ENCODE assay signal across 9 cellular contexts in the genomic region with DNA sequence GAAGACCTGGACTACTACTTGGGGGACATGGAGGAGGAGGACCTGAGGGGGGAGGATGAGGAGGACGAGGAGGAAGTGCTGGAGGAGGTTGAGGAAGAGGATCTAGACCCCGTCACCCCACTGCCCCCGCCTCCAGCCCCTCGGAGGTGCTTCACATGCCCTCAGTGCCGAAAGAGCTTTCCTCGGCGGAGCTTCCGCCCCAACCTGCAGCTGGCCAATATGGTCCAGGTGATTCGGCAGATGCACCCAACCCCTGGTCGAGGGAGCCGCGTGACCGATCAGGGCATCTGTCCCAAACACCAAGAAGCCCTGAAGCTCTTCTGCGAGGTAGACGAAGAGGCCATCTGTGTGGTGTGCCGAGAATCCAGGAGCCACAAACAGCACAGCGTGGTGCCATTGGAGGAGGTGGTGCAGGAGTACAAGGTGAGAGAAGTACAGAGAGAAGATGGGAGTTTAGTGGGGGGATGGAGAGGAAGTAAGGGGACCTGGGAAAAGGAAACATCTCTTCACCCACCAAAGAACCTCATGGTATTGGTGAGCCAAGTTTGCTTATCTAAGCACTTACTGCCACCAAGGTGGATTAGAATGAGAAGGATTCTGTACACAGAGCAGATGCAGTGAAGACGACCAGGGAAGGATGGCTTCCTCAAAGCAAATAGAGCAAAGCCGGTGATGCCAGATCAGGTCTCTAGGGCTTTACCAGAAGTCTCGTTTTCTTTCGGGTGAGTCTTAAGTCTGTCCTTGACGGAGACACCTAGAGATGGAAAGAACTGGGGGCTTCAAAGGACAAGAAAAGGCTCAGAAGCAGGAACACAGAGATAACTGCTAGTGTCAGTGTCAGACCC. TPM values are rescaled to one million over a fixed set of nuclear protein-coding genes. Genes with fewer than 3 reads are reported as not detected.
DNase-seq lines count a peak whose midpoint lies in the region; ATAC-seq, FAIRE-seq and TF ChIP-seq lines count a peak whose summit lies in the region.
"Had no signal": no experiment of that assay in that cellular context is flagged by ENCODE, and none has a peak within 500 bp of the region (broad histone marks: within the 10 kb centered on the region; RNA-seq: fewer than 3 reads in every experiment).

No MANE protein-coding gene starts in this region.

- no peak for TF ChIP-seq POLR2A in testis (IDR thresholded peaks at IDR 0.05)

- H4K20me1 ChIP-seq in keratinocyte (ENCODE audit: control insufficient read depth, extremely low read depth, insufficient read depth, low read length), result no peaks in the 10 kb centered on the region

- WGBS in testis, 2 donors, result 53 to 55% methylated on average over 21 to 22 of the region's 22 CpGs

- H3K4me2 ChIP-seq in keratinocyte (ENCODE audit: control insufficient read depth, extremely low read depth, insufficient read depth, low read depth, low read length), result peak overlapping the region; percentile 94

- no peak for FAIRE-seq in keratinocyte (lab: Jason Lieb, UNC)
- no peak for FAIRE-seq in GM19239 (lab: Jason Lieb, UNC)

- H3K9ac ChIP-seq in keratinocyte (ENCODE audit: control insufficient read depth, extremely low read depth, insufficient read depth, low read length), result peak overlapping the region; percentile 87

- dilution Hi-C loops in keratinocyte (cut with MboI; ENCODE audit: extremely low pct_ligation_motif_present, low sequenced_read_pairs), result no loop called here

- peaks cover 13 to 14% of the 10 kb centered on the region in 2 experiments for H3K36me3 ChIP-seq in keratinocyte (ENCODE audit: control insufficient read depth in 2 of 2, extremely low read depth in 1 of 2, insufficient read depth in 2 of 2, low read length in 2 of 2)
- H3K36me3 ChIP-seq in testis (ENCODE audit: low read depth, missing control alignments), result no peaks in the 10 kb centered on the region

- peak overlapping the region; percentile 85 to 88 (median 87) for H3K4me3 ChIP-seq in keratinocyte (ENCODE audit: control insufficient read depth in 2 of 3, extremely low read depth in 1 of 3, insufficient read depth in 2 of 3, low read depth in 1 of 3, low read length in 3 of 3)
- H3K4me3 ChIP-seq in testis, result peak overlapping the region; percentile 89 to 96

- peaks cover 24% of the 10 kb centered on the region for H3K79me2 ChIP-seq in keratinocyte (ENCODE audit: control insufficient read depth, insufficient read depth, low read length)

- no peaks in the 10 kb centered on the region for H3K9me3 Mint-ChIP-seq in activated naive CD4-positive, alpha-beta T cell treated with anti-CD3 and anti-CD28 coated beads, Interleukin-2, amount 50 U/mL, for 72 hours

- H3K9me1 ChIP-seq in keratinocyte (ENCODE audit: control insufficient read depth, extremely low read depth, insufficient read depth, low read length), result peaks cover 4% of the 10 kb centered on the region

- TF ChIP-seq CTCF in keratinocyte (optimal IDR thresholded peaks at IDR 0.05 in 1 of 3, IDR thresholded peaks at IDR 0.05 in 1 of 3, conservative IDR thresholded peaks at IDR 0.05 in 1 of 3; ENCODE audit: extremely low read depth in 1 of 3, insufficient read depth in 2 of 3, low read length in 3 of 3) (no peak), testis (IDR thresholded peaks at IDR 0.05) (no peak)

- H3K36me3 Mint-ChIP-seq in activated naive CD4-positive, alpha-beta T cell treated with anti-CD3 and anti-CD28 coated beads, Interleukin-2, amount 50 U/mL, for 72 hours, result peaks cover 15 to 21% of the 10 kb centered on the region in 2 donors

- H3K9me3 ChIP-seq in keratinocyte (ENCODE audit: control insufficient read depth, low read depth, low read length) (no peaks in the 10 kb centered on the region), testis (no peaks in the 10 kb centered on the region)

- intact Hi-C loops in testis (cut with DNase I; ENCODE audit: low total_unique reads), result no loop called here

- no peak for ATAC-seq in activated naive CD4-positive, alpha-beta T cell treated with anti-CD3 and anti-CD28 coated beads, Interleukin-2, amount 50 U/mL, for 72 hours

- H3K4me1 ChIP-seq in keratinocyte (ENCODE audit: control insufficient read depth, extremely low read depth, insufficient read depth, low read length) (peaks cover 17% of the 10 kb centered on the region), testis (no peaks in the 10 kb centered on the region)

- H3K27me3 ChIP-seq in keratinocyte (ENCODE audit: control insufficient read depth, extremely low read depth, insufficient read depth, low read length), result no peaks in the 10 kb centered on the region
- H3K27me3 ChIP-seq in testis, result no peaks in the 10 kb centered on the region

- H2AFZ ChIP-seq in keratinocyte (ENCODE audit: control insufficient read depth, low read length), result no peak overlapping the region

- no peak overlapping the region for H3K27ac ChIP-seq in keratinocyte (ENCODE audit: control insufficient read depth, insufficient read depth, low read length)
- peak overlapping the region in 1 of 2 donors; percentile 90 for H3K27ac ChIP-seq in testis

- peak; percentile 66 for DNase-seq in activated CD8-positive, alpha-beta memory T cell treated with anti-CD3 and anti-CD28 coated beads, Interleukin-2, amount 50 U/mL, for 48 hours
- no peak for DNase-seq in activated CD8-positive, alpha-beta memory T cell treated with anti-CD3 and anti-CD28 coated beads, Interleukin-2, amount 50 U/mL, for 4 hours
- DNase-seq in activated naive CD4-positive, alpha-beta T cell treated with anti-CD3 and anti-CD28 coated beads, Interleukin-2, amount 50 U/mL, for 72 hours (ENCODE audit: low spot score in 2 of 2), result no peak
- no peak for DNase-seq in keratinocyte (ENCODE audit: low read depth, low spot score)
- no peak for DNase-seq in testis
- DNase-seq in NCI-H2171 treated with DMSO at 0.1 percent for 48 hours (lab: John Stamatoyannopoulos, UW), result no peak
- DNase-seq in RKO (ENCODE audit: low spot score), result no peak
- no peak for DNase-seq in GM19239 (ENCODE audit: insufficient read length, low spot score)
- DNase-seq: OCI-M1 had no signal

- peak overlapping the region; percentile 96 to 99 for H3K27ac Mint-ChIP-seq in activated naive CD4-positive, alpha-beta T cell treated with anti-CD3 and anti-CD28 coated beads, Interleukin-2, amount 50 U/mL, for 72 hours

RNA-seq across cellular contexts. Expression of gene TRIM41, which starts 1.5 kb away (rescaled TPM):
- total RNA-seq in activated naive CD4-positive, alpha-beta T cell treated with anti-CD3 and anti-CD28 coated beads, Interleukin-2, amount 50 U/mL, for 72 hours, result 10 to 100 TPM; 33.1 to 36.4 TPM
- 11.8 to 14.1 TPM (median 13.4 TPM) in 3 replicates for polyA plus RNA-seq in keratinocyte
- polyA plus RNA-seq in keratinocyte (2011; ENCODE audit: low read depth), result 6.8 TPM
- polyA plus RNA-seq in keratinocyte (2011; cell fraction: cytosol; rRNA removed), result 9.2 and 12.8 TPM in 2 replicates
- polyA plus RNA-seq in keratinocyte (2011; cell fraction: nucleus; rRNA removed), result 40.3 and 44.3 TPM in 2 replicates
- 12.2 and 19.8 TPM in 2 replicates for polyA plus RNA-seq in keratinocyte (2012; ENCODE audit: low replicate concordance)
- polyA minus RNA-seq in keratinocyte, result 5.2 to 10.3 TPM (median 5.3 TPM) in 3 replicates
- 12.5 TPM for polyA minus RNA-seq in keratinocyte (2011; cell fraction: cytosol; rRNA and poly(A)+ RNA removed)
- 11.0 and 11.1 TPM in 2 replicates for polyA minus RNA-seq in keratinocyte (2011; cell fraction: nucleus; rRNA and poly(A)+ RNA removed)
- total RNA-seq in testis, result 10 to 100 TPM; 39.6 to 53.1 TPM
- polyA plus RNA-seq in testis (ENCODE audit: insufficient read depth, low read depth, low replicate concordance), result 61.5 TPM

RNA-seq across cellular contexts. Expression of gene RACK1, which starts 19.1 kb away (rescaled TPM):
- total RNA-seq in activated naive CD4-positive, alpha-beta T cell treated with anti-CD3 and anti-CD28 coated beads, Interleukin-2, amount 50 U/mL, for 72 hours, result 1,000 to 10,000 TPM; 2,392 to 2,665 TPM
- polyA plus RNA-seq in keratinocyte, result 3,291 to 4,197 TPM (median 3,883 TPM) in 3 replicates
- 6,866 TPM for polyA plus RNA-seq in keratinocyte (2011; ENCODE audit: low read depth)
- 3,208 and 4,094 TPM in 2 replicates for polyA plus RNA-seq in keratinocyte (2011; cell fraction: cytosol; rRNA removed)
- 1,292 and 1,405 TPM in 2 replicates for polyA plus RNA-seq in keratinocyte (2011; cell fraction: nucleus; rRNA removed)
- polyA plus RNA-seq in keratinocyte (2012; ENCODE audit: low replicate concordance), result 2,997 and 3,266 TPM in 2 replicates
- 6,396 to 10,268 TPM (median 9,173 TPM) in 3 replicates for polyA minus RNA-seq in keratinocyte
- 5,229 TPM for polyA minus RNA-seq in keratinocyte (2011; cell fraction: cytosol; rRNA and poly(A)+ RNA removed)
- 1,104 and 1,134 TPM in 2 replicates for polyA minus RNA-seq in keratinocyte (2011; cell fraction: nucleus; rRNA and poly(A)+ RNA removed)
- 1,000 to 10,000 TPM in 1 of 2 donors, 100 to 1,000 TPM in 1; 777 to 1,606 TPM for total RNA-seq in testis
- 1,149 TPM for polyA plus RNA-seq in testis (ENCODE audit: insufficient read depth, low read depth, low replicate concordance)

RNA-seq across cellular contexts. Expression of gene TRIM7, which starts 19.6 kb away (rescaled TPM):
- 1 to 10 TPM; 4.8 to 7.0 TPM for total RNA-seq in activated naive CD4-positive, alpha-beta T cell treated with anti-CD3 and anti-CD28 coated beads, Interleukin-2, amount 50 U/mL, for 72 hours
- polyA plus RNA-seq in keratinocyte (21.7 to 27.6 TPM (median 22.4 TPM) in 3 replicates), testis (ENCODE audit: insufficient read depth, low read depth, low replicate concordance) (0.47 TPM)
- 8.8 TPM for polyA plus RNA-seq in keratinocyte (2011; ENCODE audit: low read depth)
- 20.1 and 22.0 TPM in 2 replicates for polyA plus RNA-seq in keratinocyte (2011; cell fraction: cytosol; rRNA removed)
- polyA plus RNA-seq in keratinocyte (2011; cell fraction: nucleus; rRNA removed), result 28.5 and 29.7 TPM in 2 replicates
- polyA plus RNA-seq in keratinocyte (2012; ENCODE audit: low replicate concordance), result 16.7 and 25.6 TPM in 2 replicates
- polyA minus RNA-seq in keratinocyte, result 7.2 to 10.6 TPM (median 8.1 TPM) in 3 replicates
- 15.7 TPM for polyA minus RNA-seq in keratinocyte (2011; cell fraction: cytosol; rRNA and poly(A)+ RNA removed)
- polyA minus RNA-seq in keratinocyte (2011; cell fraction: nucleus; rRNA and poly(A)+ RNA removed), result 7.7 and 9.9 TPM in 2 replicates
- total RNA-seq in testis, result under 1 TPM; 0.43 to 0.87 TPM

RNA-seq across cellular contexts. Expression of gene TRIM52, which starts 36.3 kb away (rescaled TPM):
- 10 to 100 TPM in 1 of 2 donors, 1 to 10 TPM in 1; 9.3 to 15.6 TPM for total RNA-seq in activated naive CD4-positive, alpha-beta T cell treated with anti-CD3 and anti-CD28 coated beads, Interleukin-2, amount 50 U/mL, for 72 hours
- polyA plus RNA-seq in keratinocyte, result 4.3 to 7.7 TPM (median 7.5 TPM) in 3 replicates
- 3.3 TPM for polyA plus RNA-seq in keratinocyte (2011; ENCODE audit: low read depth)
- 2.4 and 3.4 TPM in 2 replicates for polyA plus RNA-seq in keratinocyte (2011; cell fraction: cytosol; rRNA removed)
- polyA plus RNA-seq in keratinocyte (2011; cell fraction: nucleus; rRNA removed), result 20.3 and 23.5 TPM in 2 replicates
- polyA plus RNA-seq in keratinocyte (2012; ENCODE audit: low replicate concordance), result 4.2 and 5.7 TPM in 2 replicates
- 1.9 to 12.9 TPM (median 3.9 TPM) in 3 replicates for polyA minus RNA-seq in keratinocyte
- 5.4 TPM for polyA minus RNA-seq in keratinocyte (2011; cell fraction: cytosol; rRNA and poly(A)+ RNA removed)
- polyA minus RNA-seq in keratinocyte (2011; cell fraction: nucleus; rRNA and poly(A)+ RNA removed), result 3.5 and 7.0 TPM in 2 replicates
- total RNA-seq in testis, result 10 to 100 TPM; 28.4 to 32.8 TPM
- polyA plus RNA-seq in testis (ENCODE audit: insufficient read depth, low read depth, low replicate concordance), result 19.3 TPM
